Comparison of ENCODE assay signal across 1 cellular context in genomic region chr1:186535388-186536133, GRCh38.
TF ChIP-seq lines count a peak whose summit lies in the region.

No MANE protein-coding gene starts in this region.

TF ChIP-seq in SK-N-SH, 30 proteins besides CTCF, POLR2A, EP300 and RAD21 (continued from another document):
- TF ChIP-seq USF1 (IDR thresholded peaks at IDR 0.05; ENCODE audit: borderline replicate concordance, low read depth) (no peak), ZBTB33 (IDR thresholded peaks at IDR 0.05; ENCODE audit: borderline replicate concordance, low read depth) (peak; percentile 55; the same call in 1 of the 2 replicates), NFIC (IDR thresholded peaks at IDR 0.05; ENCODE audit: borderline replicate concordance) (peak; percentile 91), SIN3A (IDR thresholded peaks at IDR 0.05; ENCODE audit: borderline replicate concordance, low read depth, low read length) (no peak), RFX5 (IDR thresholded peaks at IDR 0.05; ENCODE audit: low read length) (no peak), YY1 (IDR thresholded peaks at IDR 0.05; ENCODE audit: low read depth) (no peak), MXI1 (IDR thresholded peaks at IDR 0.05; ENCODE audit: low read depth, low read length) (no peak), JUND (IDR thresholded peaks at IDR 0.05) (peak; percentile 88), IRF3 (IDR thresholded peaks at IDR 0.05; ENCODE audit: low read depth, low read length) (no peak), FOXM1 (IDR thresholded peaks at IDR 0.05; ENCODE audit: low read depth) (peak; percentile 71; the same call in 1 of the 2 replicates)
